19 cellular contexts compared by ENCODE assay signal in genomic region chr12:46437411-46437810, GRCh38.
DNase-seq lines count a peak whose midpoint lies in the region; ATAC-seq, FAIRE-seq and TF ChIP-seq lines count a peak whose summit lies in the region.
"Had no signal": no experiment of that assay in that cellular context is flagged by ENCODE, and none has a peak within 500 bp of the region (broad histone marks: within the 10 kb centered on the region; RNA-seq: fewer than 3 reads in every experiment).

No MANE protein-coding gene starts in this region.

- no peak for ATAC-seq in K562
- ATAC-seq: GM12878 had no signal

- peak overlapping the region; percentile 16 for H3K27ac Mint-ChIP-seq in type B pancreatic cell
- H3K27ac Mint-ChIP-seq: B cell; CD4-positive, alpha-beta T cell; GM23338; H9; HFFc6 had no signal

- TF ChIP-seq CTCF in K562 (IDR thresholded peaks at IDR 0.05 in 2 of 3, conservative IDR thresholded peaks at IDR 0.05 in 1 of 3; ENCODE audit: insufficient read depth in 2 of 3, low read depth in 1 of 3, low read length in 3 of 3), result no peak
- no peak for TF ChIP-seq CTCF in type B pancreatic cell (conservative IDR thresholded peaks at IDR 0.05)

- H2AFZ ChIP-seq in K562 (ENCODE audit: low read depth, low read length), result 0 out of 2 replicates have a peak overlapping the region, but pooled peaks have one; percentile 46
- H2AFZ ChIP-seq: GM23338 had no signal

- DNase-seq in H54 (ENCODE audit: insufficient read length, low spot score), result no peak
- no peak for DNase-seq in SK-N-MC (ENCODE audit: low read depth, low spot score)
- no peak for DNase-seq in K562 (ENCODE audit: extremely low read depth in 1 of 4, low spot score in 3 of 4)
- DNase-seq in type B pancreatic cell (ENCODE audit: extremely low spot score, unreplicated experiment), result no peak
- no peak for DNase-seq in DMS53 treated with DMSO at 0.1 percent for 48 hours (lab: John Stamatoyannopoulos, UW; ENCODE audit: unreplicated experiment)
- DNase-seq in NCI-H1417 treated with DMSO at 0.1 percent for 48 hours (lab: John Stamatoyannopoulos, UW), result no peak
- no peak for DNase-seq in stimulated activated CD4-positive, alpha-beta T cell treated with anti-CD3 and anti-CD28 coated beads, Interleukin-1b, Interleukin-23, amount 100 ng/mL, for 48 hours
- DNase-seq in NCI-H345 treated with DMSO at 0.1 percent for 48 hours (lab: John Stamatoyannopoulos, UW; ENCODE audit: unreplicated experiment), result no peak
- DNase-seq: C1 segment of cervical spinal cord; Calu3; CD4-positive, alpha-beta T cell; DMS 273 treated with DMSO at 0.1 percent for 48 hours; DMS79; H9; HFFc6 had no signal

- H4K20me1 ChIP-seq in K562 (replicated peaks; ENCODE audit: control insufficient read depth, insufficient read depth, low read length), result no peaks in the 10 kb centered on the region

- CTCF ChIA-PET in K562 (lab: Yijun Ruan, JAX; ENCODE audit: low intra/inter-chr PET ratio), result no interaction called here

- H3K9me3 Mint-ChIP-seq in type B pancreatic cell, result no peaks in the 10 kb centered on the region
- H3K9me3 Mint-ChIP-seq: CD4-positive, alpha-beta T cell; GM23338; H9; HFFc6 had no signal

- H3K4me3 Mint-ChIP-seq in type B pancreatic cell, result no peak overlapping the region
- H3K4me3 Mint-ChIP-seq: B cell; CD4-positive, alpha-beta T cell; GM23338; H9; HFFc6 had no signal

- H3K27me3 Mint-ChIP-seq in type B pancreatic cell, result no peaks in the 10 kb centered on the region
- H3K27me3 Mint-ChIP-seq: B cell; CD4-positive, alpha-beta T cell had no signal

- no peaks in the 10 kb centered on the region for H3K36me3 ChIP-seq in SK-N-MC (ENCODE audit: insufficient read depth, low read length)
- no peaks in the 10 kb centered on the region for H3K36me3 ChIP-seq in K562 (ENCODE audit: control insufficient read depth, insufficient read depth, low read length)

- H3K27me3 ChIP-seq in K562 (ENCODE audit: control insufficient read depth in 2 of 2, insufficient read depth in 2 of 2, low read length in 2 of 2), result no peaks in the 10 kb centered on the region

- H3K4me1 ChIP-seq in K562 (replicated peaks in 1 of 2; ENCODE audit: control insufficient read depth in 2 of 2, insufficient read depth in 2 of 2, low read length in 2 of 2), result peaks cover 6 to 14% of the 10 kb centered on the region in 2 experiments

- in situ Hi-C loops in K562 (cut with MboI), result no loop called here

- no TSS peak for BruUV-seq in K562 (replicated peaks; lab: Mats Ljungman, UMichigan)

- TF ChIP-seq RAD21 in K562 (CRISPR knock-in tag; conservative IDR thresholded peaks at IDR 0.05 in 1 of 2, IDR thresholded peaks at IDR 0.05 in 1 of 2), result no peak

- POLR2A ChIA-PET in K562 (lab: Yijun Ruan, JAX), result no interaction called here

- intact Hi-C loops in K562 (cut with micrococcal nuclease), result no loop called here

- H3K4me2 ChIP-seq in K562 (ENCODE audit: insufficient read depth, low read length), result no peak overlapping the region
- H3K4me2 ChIP-seq: GM23338 had no signal

- TF ChIP-seq EP300 in K562 (IDR thresholded peaks at IDR 0.05; ENCODE audit: low read length), result no peak

- no peaks in the 10 kb centered on the region for H3K79me2 ChIP-seq in K562 (ENCODE audit: control insufficient read depth, insufficient read depth, low read length)

- H3K9ac ChIP-seq in SK-N-MC (ENCODE audit: insufficient read length), result no peak overlapping the region
- no peak overlapping the region for H3K9ac ChIP-seq in K562 (ENCODE audit: insufficient read depth in 1 of 2, low read depth in 2 of 2, low read length in 2 of 2)

- H3K4me3 ChIP-seq in SK-N-MC, result no peak overlapping the region
- no peak overlapping the region for H3K4me3 ChIP-seq in K562
- H3K4me3 ChIP-seq: GM12878, GM23338 had no signal

- H3K9me1 ChIP-seq in K562 (ENCODE audit: control insufficient read depth, insufficient read depth, low read length), result no peaks in the 10 kb centered on the region

- H3K9me3 ChIP-seq in SK-N-MC (ENCODE audit: low read depth, low read length) (no peaks in the 10 kb centered on the region), K562 (replicated peaks; ENCODE audit: control insufficient read depth, insufficient read depth, low read depth, low read length) (no peaks in the 10 kb centered on the region)

- 75% methylated on average over 1 of the region's 1 CpG for WGBS in K562 (ENCODE audit: insufficient coverage, low coverage, missing lambda C conversion rate)

- FAIRE-seq in H54 (lab: Jason Lieb, UNC) (peak; percentile 36), K562 (lab: Jason Lieb, UNC) (no peak)
- FAIRE-seq: GM12878 had no signal

- TF ChIP-seq POLR2A in H54 (IDR thresholded peaks at IDR 0.05; ENCODE audit: low read depth, low read length), result no peak
- no peak for TF ChIP-seq POLR2A in K562 (conservative IDR thresholded peaks at IDR 0.05)

- H3K4me1 Mint-ChIP-seq in type B pancreatic cell (ENCODE audit: unreplicated experiment), result peaks cover 10% of the 10 kb centered on the region

- no peaks in the 10 kb centered on the region for H3K36me3 Mint-ChIP-seq in type B pancreatic cell

- H3K27ac ChIP-seq in SK-N-MC (0 out of 2 replicates have a peak overlapping the region, but pooled peaks have one; percentile 26), K562 (ENCODE audit: extremely low read depth, low read depth, low read length) (no peak overlapping the region)
- H3K27ac ChIP-seq: HL-60 had no signal

TF ChIP-seq in K562, 482 proteins besides CTCF, POLR2A, EP300 and RAD21 (continues in another document):
- no peak for TF ChIP-seq FOXM1 (IDR thresholded peaks at IDR 0.05; ENCODE audit: low read depth)
- no peak for TF ChIP-seq FOXM1 (CRISPR knock-in tag; IDR thresholded peaks at IDR 0.05; ENCODE audit: low read depth)
- TF ChIP-seq KAT2B (IDR thresholded peaks at IDR 0.05; ENCODE audit: low read depth, low read length), result no peak
- no peak for TF ChIP-seq ZNF174 (CRISPR knock-in tag; IDR thresholded peaks at IDR 0.05)
- TF ChIP-seq MCM3 (IDR thresholded peaks at IDR 0.05), result no peak
- no peak for TF ChIP-seq FOXJ2 (tag; IDR thresholded peaks at IDR 0.05)
- no peak for TF ChIP-seq ZSCAN32 (CRISPR knock-in tag; IDR thresholded peaks at IDR 0.05)
- no peak for TF ChIP-seq E4F1 (CRISPR knock-in tag; IDR thresholded peaks at IDR 0.05; ENCODE audit: borderline replicate concordance)
- TF ChIP-seq ZNF785 (CRISPR knock-in tag; IDR thresholded peaks at IDR 0.05), result no peak
- no peak for TF ChIP-seq RBFOX2 (IDR thresholded peaks at IDR 0.05; ENCODE audit: low read depth, low read length)
- no peak for TF ChIP-seq ILF3 (IDR thresholded peaks at IDR 0.05; ENCODE audit: borderline replicate concordance)
- no peak for TF ChIP-seq PATZ1 (CRISPR knock-in tag; IDR thresholded peaks at IDR 0.05; ENCODE audit: borderline replicate concordance)
- TF ChIP-seq MEIS2 (IDR thresholded peaks at IDR 0.05; ENCODE audit: partially characterized antibody), result peak; percentile 45
- TF ChIP-seq CEBPG (CRISPR knock-in tag; IDR thresholded peaks at IDR 0.05), result no peak
- TF ChIP-seq CEBPG (tag; conservative IDR thresholded peaks at IDR 0.05 in 1 of 2, IDR thresholded peaks at IDR 0.05 in 1 of 2), result peak in 1 of 2 experiments; percentile 61; a peak in 2 of 4 replicates
- no peak for TF ChIP-seq HMGXB4 (CRISPR knock-in tag; IDR thresholded peaks at IDR 0.05)
- 0 out of 4 replicates have a peak, but pooled peaks of 1 of the 2 experiments have one; percentile 34 for TF ChIP-seq TRIM24 (IDR thresholded peaks at IDR 0.05)
- TF ChIP-seq ETV5 (CRISPR knock-in tag; IDR thresholded peaks at IDR 0.05; ENCODE audit: low read depth), result no peak
